9 cellular contexts compared by ENCODE assay signal in genomic region chr17:8016632-8017424, GRCh38. TPM values are rescaled to one million over a fixed set of nuclear protein-coding genes. Genes with fewer than 3 reads are reported as not detected.
DNase-seq lines count a peak whose midpoint lies in the region; ATAC-seq, FAIRE-seq and TF ChIP-seq lines count a peak whose summit lies in the region.
"Had no signal": no experiment of that assay in that cellular context is flagged by ENCODE, and none has a peak within 500 bp of the region (broad histone marks: within the 10 kb centered on the region; RNA-seq: fewer than 3 reads in every experiment).

No MANE protein-coding gene starts in this region.

- H3K27ac Mint-ChIP-seq in T-helper 1 cell treated with Interleukin-12 subunit alpha and Interleukin-12 subunit beta and Interleukin-4 antibody, amounts not matched to agents 30 μg/mL and 1 μg/mL, for 36 hours, result no peak overlapping the region
- H3K27ac Mint-ChIP-seq in central memory CD8-positive, alpha-beta T cell (ENCODE audit: low read depth), result no peak overlapping the region

- H3K4me1 ChIP-seq in kidney (ENCODE audit: control insufficient read depth in 1 of 2, insufficient read depth in 1 of 2, low read depth in 1 of 2, low read length in 2 of 2), result peaks cover 0 to 3% of the 10 kb centered on the region in 2 donors

- intact Hi-C loops in kidney (cut with DNase I), result no loop called here

- in situ Hi-C loops in ACHN (cut with HindIII; ENCODE audit: low pct_ligation_motif_present, low pct_unique_long_range_greater_than_20kb, low sequenced_read_pairs), result no loop called here

- TF ChIP-seq CTCF in kidney (IDR thresholded peaks at IDR 0.05; ENCODE audit: borderline replicate concordance, extremely low read depth, insufficient read depth), result peak; percentile 42

- peak overlapping the region in 1 of 2 donors; percentile 60 for H3K4me3 ChIP-seq in kidney (ENCODE audit: low read length in 2 of 2)

- no peak overlapping the region for H3K27ac ChIP-seq in kidney (ENCODE audit: low read depth in 2 of 2, low read length in 2 of 2)

- FAIRE-seq in kidney (lab: Jason Lieb, UNC), result no peak

- no peaks in the 10 kb centered on the region for H3K9me3 ChIP-seq in kidney (ENCODE audit: control insufficient read depth in 1 of 2, low read length in 2 of 2)

- POLR2A ChIA-PET in HEK293T (lab: Yijun Ruan, JAX), result interaction anchor here (2.4 kb wide), 1 partner anchor 24 kb away, joined by 7 read pairs; no protein-coding TSS in a partner anchor

- H3K4me3 Mint-ChIP-seq in T-helper 1 cell treated with Interleukin-12 subunit alpha and Interleukin-12 subunit beta and Interleukin-4 antibody, amounts not matched to agents 30 μg/mL and 1 μg/mL, for 36 hours, result peak overlapping the region; percentile 73
- H3K4me3 Mint-ChIP-seq in central memory CD8-positive, alpha-beta T cell, result peak overlapping the region; percentile 72

- H3K36me3 Mint-ChIP-seq in T-helper 1 cell treated with Interleukin-12 subunit alpha and Interleukin-12 subunit beta and Interleukin-4 antibody, amounts not matched to agents 30 μg/mL and 1 μg/mL, for 36 hours (ENCODE audit: low read depth), result no peaks in the 10 kb centered on the region
- no peaks in the 10 kb centered on the region for H3K36me3 Mint-ChIP-seq in central memory CD8-positive, alpha-beta T cell (ENCODE audit: insufficient read depth)

- H3K4me1 Mint-ChIP-seq in T-helper 1 cell treated with Interleukin-12 subunit alpha and Interleukin-12 subunit beta and Interleukin-4 antibody, amounts not matched to agents 30 μg/mL and 1 μg/mL, for 36 hours (ENCODE audit: low read depth), result peaks cover 5% of the 10 kb centered on the region
- H3K4me1 Mint-ChIP-seq in central memory CD8-positive, alpha-beta T cell, result peaks cover 12% of the 10 kb centered on the region

- ATAC-seq in central memory CD8-positive, alpha-beta T cell (replicated peaks; ENCODE audit: extremely low read depth, poor library complexity, severe bottlenecking), result peak; percentile 56

- H3K36me3 ChIP-seq in kidney (ENCODE audit: control insufficient read depth in 1 of 2, insufficient read depth in 2 of 2, low read length in 2 of 2), result no peaks in the 10 kb centered on the region

- DNase-seq in ACHN (peak; percentile 65), HEK293T (ENCODE audit: extremely low spot score) (peak; percentile 76), kidney (peak; percentile 55), KG1 (lab: John Stamatoyannopoulos, UW) (no peak), NCI-H187 treated with DMSO at 0.1 percent for 48 hours (lab: John Stamatoyannopoulos, UW) (no peak)
- no peak for DNase-seq in central memory CD8-positive, alpha-beta T cell (ENCODE audit: low spot score in 2 of 2)
- peak; percentile 68 for DNase-seq in stimulated activated CD4-positive, alpha-beta T cell treated with anti-CD3 and anti-CD28 coated beads, Interleukin-15, amount 100 ng/mL, for 24 hours

- H3K27me3 Mint-ChIP-seq in T-helper 1 cell treated with Interleukin-12 subunit alpha and Interleukin-12 subunit beta and Interleukin-4 antibody, amounts not matched to agents 30 μg/mL and 1 μg/mL, for 36 hours (ENCODE audit: low read depth), result peaks cover 23% of the 10 kb centered on the region
- peaks cover 75% of the 10 kb centered on the region for H3K27me3 Mint-ChIP-seq in central memory CD8-positive, alpha-beta T cell

- no peak overlapping the region for H3K9ac ChIP-seq in kidney (ENCODE audit: low read length in 2 of 2)

- no peaks in the 10 kb centered on the region for H3K9me3 Mint-ChIP-seq in T-helper 1 cell treated with Interleukin-12 subunit alpha and Interleukin-12 subunit beta and Interleukin-4 antibody, amounts not matched to agents 30 μg/mL and 1 μg/mL, for 36 hours
- no peaks in the 10 kb centered on the region for H3K9me3 Mint-ChIP-seq in central memory CD8-positive, alpha-beta T cell

- CTCF ChIA-PET in HEK293T (lab: Yijun Ruan, JAX), result interaction anchor here (0.6 to 2.5 kb wide), 13 partner anchors 9 to 151 kb away, joined by 3 to 28 read pairs (median 3); no protein-coding TSS in a partner anchor

TF ChIP-seq in HEK293T, 16 proteins besides CTCF, POLR2A, EP300 and RAD21:
- TF ChIP-seq CTBP1 (IDR thresholded peaks at IDR 0.05; ENCODE audit: borderline replicate concordance) (no peak), FOXK2 (IDR thresholded peaks at IDR 0.05) (no peak), ZNF384 (IDR thresholded peaks at IDR 0.05) (no peak), FOXA1 (IDR thresholded peaks at IDR 0.05) (no peak), LEF1 (IDR thresholded peaks at IDR 0.05; ENCODE audit: borderline replicate concordance) (no peak), TARDBP (IDR thresholded peaks at IDR 0.05) (no peak), NFRKB (IDR thresholded peaks at IDR 0.05) (no peak)
TF ChIP-seq in HEK293T: peak in this region for 0.

RNA-seq across cellular contexts. Expression of gene GUCY2D, which starts 14.4 kb away (rescaled TPM):
- 0.19 TPM for total RNA-seq in kidney
- 0.24 TPM for polyA plus RNA-seq in kidney (ENCODE audit: insufficient read depth, low read depth, low replicate concordance)
- total RNA-seq: pulmonary artery endothelial cell had no signal

RNA-seq across cellular contexts. Expression of gene ALOX15B, which starts 22.0 kb away (rescaled TPM):
- total RNA-seq in kidney, result 8.0 TPM
- 0.15 TPM for polyA plus RNA-seq in kidney (ENCODE audit: insufficient read depth, low read depth, low replicate concordance)
- total RNA-seq: pulmonary artery endothelial cell had no signal

Comparison
In these comparisons a context has a peak if more than half of its experiments do, and no peak if none do; other contexts are left out.
1. DNase-seq: peak in ACHN (single experiment), HEK293T (single experiment), kidney (single experiment) and stimulated activated CD4-positive, alpha-beta T cell treated with anti-CD3 and anti-CD28 coated beads, Interleukin-15, amount 100 ng/mL, for 24 hours (single experiment); none in central memory CD8-positive, alpha-beta T cell (0 of 2), KG1 (single experiment) and NCI-H187 treated with DMSO at 0.1 percent for 48 hours (single experiment).